In the genomic region with DNA sequence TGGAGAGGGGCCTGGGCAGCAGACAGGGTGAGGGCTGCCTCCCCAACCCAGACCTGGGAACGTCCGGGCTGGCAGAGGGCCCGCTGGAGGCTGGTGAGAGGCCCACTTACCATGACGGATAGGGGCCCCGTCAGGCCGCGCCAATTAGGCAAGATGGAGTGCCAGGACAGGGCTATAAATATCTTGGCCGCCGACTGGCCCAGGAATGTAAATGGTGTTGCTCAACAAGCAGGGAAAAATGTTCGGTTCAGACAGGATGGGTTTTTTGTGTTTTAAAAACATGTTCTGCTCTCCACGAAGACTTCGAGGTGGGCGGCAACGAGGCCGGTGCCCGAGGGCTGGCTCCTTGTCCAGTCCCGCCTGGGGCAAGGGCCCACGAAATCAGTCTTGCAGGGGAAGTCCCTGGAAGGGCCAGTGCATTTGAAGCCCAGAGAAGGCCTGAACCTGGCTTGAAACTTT, we compare ENCODE assay signal across 15 cellular contexts. TPM values are rescaled to one million over a fixed set of nuclear protein-coding genes. Genes with fewer than 3 reads are reported as not detected.
DNase-seq lines count a peak whose midpoint lies in the region; ATAC-seq, FAIRE-seq and TF ChIP-seq lines count a peak whose summit lies in the region.
"Had no signal": no experiment of that assay in that cellular context is flagged by ENCODE, and none has a peak within 500 bp of the region (broad histone marks: within the 10 kb centered on the region; RNA-seq: fewer than 3 reads in every experiment).

No MANE protein-coding gene starts in this region.

- H3K36me3 Mint-ChIP-seq in astrocyte (ENCODE audit: low read depth, unreplicated experiment), result peaks cover 4% of the 10 kb centered on the region

- peak overlapping the region; percentile 15 for H2AFZ ChIP-seq in astrocyte (ENCODE audit: low read depth, low read length)

- DNase-seq in AG10803 (ENCODE audit: low read depth), result peak; percentile 98
- peak; percentile 86 for DNase-seq in astrocyte (ENCODE audit: low read depth)
- DNase-seq in heart right ventricle, result peak in 1 of 2 donors; percentile 64
- no peak for DNase-seq in sciatic nerve (ENCODE audit: low spot score)
- DNase-seq in activated T-cell treated with anti-CD3 and anti-CD28 coated beads for 4 hours, result no peak
- DNase-seq in COLO668 (lab: John Stamatoyannopoulos, UW; ENCODE audit: unreplicated experiment), result no peak
- DNase-seq: activated CD4-positive, alpha-beta T cell treated with anti-CD3 and anti-CD28 coated beads, Interleukin-2, amount 50 U/mL, for 1 hour; activated naive CD4-positive, alpha-beta T cell; effector CD8-positive, alpha-beta T cell; MM.1S; NCI-H524 had no signal

- peak; percentile 38 to 62 (median 48) for ATAC-seq in heart right ventricle
- peak; percentile 76 for ATAC-seq in sciatic nerve
- ATAC-seq in HG03457 (IDR thresholded peaks at IDR 0.05; ENCODE audit: unreplicated experiment), result no peak
- no peak for ATAC-seq in GM21825 (IDR thresholded peaks at IDR 0.05; ENCODE audit: unreplicated experiment)

- WGBS in heart right ventricle, 2 donors, result 67 to 70% methylated on average over 18 of the region's 18 CpGs

- FAIRE-seq in astrocyte (lab: Jason Lieb, UNC), result no peak

- H3K4me2 ChIP-seq in astrocyte (ENCODE audit: low read length), result no peak overlapping the region
- H3K4me2 ChIP-seq: BLaER1 treated with 17β-estradiol and CSF1 and Interleukin-3, amounts not matched to agents 10 nM and 100 nM had no signal

- H3K9me3 ChIP-seq in astrocyte (ENCODE audit: insufficient read depth, low read depth, low read length) (peaks cover 5% of the 10 kb centered on the region), heart right ventricle (peaks cover 0 to 20% (median 12%) of the 10 kb centered on the region in 11 donors)
- H3K9me3 ChIP-seq: neutrophil had no signal

- peaks cover 3% of the 10 kb centered on the region for H3K27me3 Mint-ChIP-seq in astrocyte (ENCODE audit: low read depth, unreplicated experiment)

- H3K27me3 ChIP-seq in astrocyte (ENCODE audit: insufficient read depth, low read length) (no peaks in the 10 kb centered on the region), heart right ventricle (peaks cover 0 to 3% (median 0%) of the 10 kb centered on the region in 7 donors)
- H3K27me3 ChIP-seq: BLaER1 treated with 17β-estradiol and CSF1 and Interleukin-3, amounts not matched to agents 10 nM and 100 nM; neutrophil had no signal

- no peak overlapping the region for H3K9ac ChIP-seq in astrocyte (ENCODE audit: low read length)
- H3K9ac ChIP-seq: BLaER1 treated with 17β-estradiol and CSF1 and Interleukin-3, amounts not matched to agents 10 nM and 100 nM had no signal

- intact Hi-C loops in heart right ventricle (cut with DNase I) (no loop called here), sciatic nerve (cut with DNase I) (no loop called here)

- H3K27ac ChIP-seq in astrocyte (ENCODE audit: low read depth, low read length) (no peak overlapping the region), heart right ventricle (peak overlapping the region in 5 of 10 donors; percentile 3 to 41 (median 25))
- H3K27ac ChIP-seq: BLaER1 treated with 17β-estradiol and CSF1 and Interleukin-3, amounts not matched to agents 10 nM and 100 nM; neutrophil had no signal

- H4K20me1 ChIP-seq in astrocyte (ENCODE audit: insufficient read depth, low read length), result no peaks in the 10 kb centered on the region
- H4K20me1 ChIP-seq: BLaER1 treated with 17β-estradiol and CSF1 and Interleukin-3, amounts not matched to agents 10 nM and 100 nM had no signal

- TF ChIP-seq CTCF in AG10803 (conservative IDR thresholded peaks at IDR 0.05; ENCODE audit: low read length) (no peak), astrocyte (IDR thresholded peaks at IDR 0.05; ENCODE audit: insufficient read depth, low read depth, low read length) (no peak), heart right ventricle (IDR thresholded peaks at IDR 0.05) (no peak)

- H3K27ac Mint-ChIP-seq in astrocyte (ENCODE audit: unreplicated experiment), result no peak overlapping the region

- no peaks in the 10 kb centered on the region for H3K79me2 ChIP-seq in astrocyte (ENCODE audit: insufficient read depth, low read length)

- H3K4me1 Mint-ChIP-seq in astrocyte (ENCODE audit: low read depth, unreplicated experiment), result peaks cover 2% of the 10 kb centered on the region

- no peak overlapping the region for H3K4me3 Mint-ChIP-seq in astrocyte (ENCODE audit: unreplicated experiment)

- H3K9me3 Mint-ChIP-seq in astrocyte (ENCODE audit: unreplicated experiment), result peaks cover 30% of the 10 kb centered on the region

- H3K4me3 ChIP-seq in AG10803 (ENCODE audit: low read length) (no peak overlapping the region), astrocyte (ENCODE audit: insufficient read depth, low read depth, low read length) (no peak overlapping the region), heart right ventricle (no peak overlapping the region)
- H3K4me3 ChIP-seq: BLaER1 treated with 17β-estradiol and CSF1 and Interleukin-3, amounts not matched to agents 10 nM and 100 nM had no signal

- H3K4me1 ChIP-seq in astrocyte (ENCODE audit: insufficient read depth, low read length), result peaks cover 23% of the 10 kb centered on the region
- peaks cover 0 to 14% (median 5%) of the 10 kb centered on the region in 9 donors for H3K4me1 ChIP-seq in heart right ventricle

- H3K36me3 ChIP-seq in astrocyte (ENCODE audit: insufficient read depth, low read length) (no peaks in the 10 kb centered on the region), heart right ventricle (no peaks in the 10 kb centered on the region)
- H3K36me3 ChIP-seq: BLaER1 treated with 17β-estradiol and CSF1 and Interleukin-3, amounts not matched to agents 10 nM and 100 nM; neutrophil had no signal

RNA-seq across cellular contexts. Expression of a gene that starts 35.8 kb away (rescaled TPM):
- total RNA-seq in astrocyte, result 0.75 and 0.89 TPM in 2 replicates
- 10 to 100 TPM; 14.2 to 65.0 (median 22.0) TPM for total RNA-seq in heart right ventricle
- polyA plus RNA-seq in heart right ventricle, result 10 to 100 TPM; 65.8 to 99.8 TPM
- total RNA-seq in sciatic nerve, result 62.8 TPM

Comparison
In these comparisons a context has a peak if more than half of its experiments do, and no peak if none do; other contexts are left out.
1. DNase-seq: peak in AG10803 (single experiment) and astrocyte (single experiment); none in sciatic nerve (single experiment), activated T-cell treated with anti-CD3 and anti-CD28 coated beads for 4 hours (single experiment) and COLO668 (single experiment).
2. ATAC-seq: peak in heart right ventricle (8 of 8) and sciatic nerve (single experiment); none in HG03457 (single experiment) and GM21825 (single experiment).